In genomic region chr5:164663223-164663989, GRCh38 we compare ENCODE assay signal across 16 cellular contexts.
DNase-seq lines count a peak whose midpoint lies in the region; ATAC-seq and TF ChIP-seq lines count a peak whose summit lies in the region.
"Had no signal": no experiment of that assay in that cellular context is flagged by ENCODE, and none has a peak within 500 bp of the region (broad histone marks: within the 10 kb centered on the region; RNA-seq: fewer than 3 reads in every experiment).

No MANE protein-coding gene starts in this region.

- TF ChIP-seq CTCF in PC-3 (conservative IDR thresholded peaks at IDR 0.05; ENCODE audit: low read depth, low read length) = no peak
- no peak for TF ChIP-seq CTCF in astrocyte of the spinal cord (IDR thresholded peaks at IDR 0.05; ENCODE audit: low read depth, low read length)

- H3K27me3 ChIP-seq in PC-3 (ENCODE audit: low read length) = no peaks in the 10 kb centered on the region
- H3K27me3 ChIP-seq: BLaER1 treated with 17β-estradiol and CSF1 and Interleukin-3, amounts not matched to agents 10 nM and 100 nM; SJSA1 had no signal

- H3K36me3 ChIP-seq in PC-3 (ENCODE audit: low read depth, low read length) = no peaks in the 10 kb centered on the region
- H3K36me3 ChIP-seq: BLaER1 treated with 17β-estradiol and CSF1 and Interleukin-3, amounts not matched to agents 10 nM and 100 nM; SJSA1 had no signal

- H3K4me3 ChIP-seq in PC-3 (ENCODE audit: low read length) (no peak overlapping the region), astrocyte of the spinal cord (ENCODE audit: low read depth, low read length) (no peak overlapping the region)
- H3K4me3 ChIP-seq: BLaER1 treated with 17β-estradiol and CSF1 and Interleukin-3, amounts not matched to agents 10 nM and 100 nM; SJSA1 had no signal

- H3K9ac ChIP-seq in PC-3 (ENCODE audit: low read length) = no peak overlapping the region
- H3K9ac ChIP-seq: BLaER1 treated with 17β-estradiol and CSF1 and Interleukin-3, amounts not matched to agents 10 nM and 100 nM had no signal

- H3K79me2 ChIP-seq in PC-3 (ENCODE audit: low read length) = no peaks in the 10 kb centered on the region

- H2AFZ ChIP-seq in PC-3 (ENCODE audit: low read length) = no peak overlapping the region

- H3K27ac ChIP-seq in PC-3 (ENCODE audit: low read length) = no peak overlapping the region
- H3K27ac ChIP-seq: BLaER1 treated with 17β-estradiol and CSF1 and Interleukin-3, amounts not matched to agents 10 nM and 100 nM; SJSA1 had no signal

- no peaks in the 10 kb centered on the region for H3K9me2 ChIP-seq in PC-3 (replicated peaks; ENCODE audit: low read length)

- no peaks in the 10 kb centered on the region for H3K9me3 ChIP-seq in PC-3 (ENCODE audit: low read length)
- H3K9me3 ChIP-seq: BLaER1 treated with 17β-estradiol and CSF1 and Interleukin-3, amounts not matched to agents 10 nM and 100 nM had no signal

- CTCF ChIA-PET in PC-3 (lab: Charles Lee) = no interaction called here

- in situ Hi-C loops in astrocyte of the spinal cord (cut with HindIII; ENCODE audit: low sequenced_read_pairs) = no loop called here

- DNase-seq in ELR (ENCODE audit: low read depth) (peak; percentile 15), PC-3 (peak; percentile 55), astrocyte of the spinal cord (ENCODE audit: low read depth, low spot score) (peak; percentile 15), kidney glomerular epithelial cell (lab: John Stamatoyannopoulos, UW) (peak; percentile 46), NCI-H2196 (lab: John Stamatoyannopoulos, UW; ENCODE audit: unreplicated experiment) (no peak)
- no peak for DNase-seq in activated naive CD4-positive, alpha-beta T cell treated with anti-CD3 and anti-CD28 coated beads, Interleukin-2, amount 50 U/mL, for 16 hours
- DNase-seq: GF-D8, NCI-H1105 treated with DMSO at 0.1 percent for 48 hours, NCI-H187, NCI-H446 treated with DMSO at 0.1 percent for 48 hours, NCI-H748 treated with DMSO at 0.1 percent for 48 hours, OCI-M1 had no signal

- peaks cover 4% of the 10 kb centered on the region for H3K4me1 ChIP-seq in PC-3 (ENCODE audit: insufficient read depth, low read length)
- H3K4me1 ChIP-seq: BLaER1 treated with 17β-estradiol and CSF1 and Interleukin-3, amounts not matched to agents 10 nM and 100 nM; SJSA1 had no signal

- peak overlapping the region; percentile 19; the same call in 1 of the 2 replicates for H3K4me2 ChIP-seq in PC-3 (ENCODE audit: low read length)
- H3K4me2 ChIP-seq: BLaER1 treated with 17β-estradiol and CSF1 and Interleukin-3, amounts not matched to agents 10 nM and 100 nM had no signal

- peak; percentile 79 for ATAC-seq in PC-3
- no peak for ATAC-seq in GM21529 (IDR thresholded peaks at IDR 0.05; ENCODE audit: unreplicated experiment)
- ATAC-seq in HG03571 (IDR thresholded peaks at IDR 0.05; ENCODE audit: unreplicated experiment) = no peak

- POLR2A ChIA-PET in PC-3 (lab: Charles Lee; ENCODE audit: unreplicated experiment) = no interaction called here

- H4K20me1 ChIP-seq in PC-3 (ENCODE audit: low read length) = no peaks in the 10 kb centered on the region
- H4K20me1 ChIP-seq: BLaER1 treated with 17β-estradiol and CSF1 and Interleukin-3, amounts not matched to agents 10 nM and 100 nM had no signal

- intact Hi-C loops in PC-3 (cut with micrococcal nuclease) = no loop called here

- no TSS peak for BruUV-seq in PC-3 (replicated peaks; lab: Mats Ljungman, UMichigan)

- no peaks in the 10 kb centered on the region for H3F3A ChIP-seq in PC-3 (ENCODE audit: low read length, unreplicated experiment)

Comparison
In these comparisons a context has a peak if more than half of its experiments do, and no peak if none do; other contexts are left out.
1. DNase-seq: peak in ELR (single experiment), PC-3 (single experiment), astrocyte of the spinal cord (single experiment) and kidney glomerular epithelial cell (single experiment); none in NCI-H2196 (single experiment) and activated naive CD4-positive, alpha-beta T cell treated with anti-CD3 and anti-CD28 coated beads, Interleukin-2, amount 50 U/mL, for 16 hours (single experiment).